Comparison of ENCODE assay signal across 8 cellular contexts in genomic region chr6:57172136-57173055, GRCh38. TPM values are rescaled to one million over a fixed set of nuclear protein-coding genes. Genes with fewer than 3 reads are reported as not detected.
A peak's percentile ranks its signal among the peaks of the same experiment; 100 is the strongest.
DNase-seq lines count a peak whose midpoint lies in the region; ATAC-seq and TF ChIP-seq lines count a peak whose summit lies in the region.

TSS of gene BAG2 (plus strand) at chr6:57172326. CDS start at chr6:57172698, 372 bp downstream.

- H3K27me3 ChIP-seq in GM23338 (ENCODE audit: insufficient read depth) (peaks cover 12% of the 10 kb centered on the region), stomach (no peaks in the 10 kb centered on the region)

- intact Hi-C loops in stomach (cut with DNase I; ENCODE audit: low total_unique reads) = no loop called here

- H3K27ac ChIP-seq in GM23338 (ENCODE audit: low read depth) = peak within 1 kb of the TSS; percentile 41; the same call in 1 of the 2 replicates
- peak within 1 kb of the TSS; percentile 89 to 97 (median 93) for H3K27ac ChIP-seq in stomach

- H3K79me2 ChIP-seq in GM23338 (replicated peaks; ENCODE audit: insufficient read depth) = peaks cover 35% of the 10 kb centered on the region

- H3K36me3 ChIP-seq in GM23338 (ENCODE audit: insufficient read depth) (peaks cover 6% of the 10 kb centered on the region; the same call in 1 of the 2 replicates), stomach (peaks cover 0 to 4% (median 3%) of the 10 kb centered on the region in 4 donors)

- peak within 1 kb of the TSS; percentile 91 for H2AFZ ChIP-seq in GM23338

- H3K4me3 ChIP-seq in GM23338 (peak within 1 kb of the TSS; percentile 75), fibroblast of villous mesenchyme (ENCODE audit: low read depth, low read length) (peak within 1 kb of the TSS; percentile 88), stomach (peak within 1 kb of the TSS; percentile 64 to 82 (median 72))

- H3K4me1 ChIP-seq in GM23338 (ENCODE audit: insufficient read depth) = peaks cover 23% of the 10 kb centered on the region
- peaks cover 9 to 52% (median 26%) of the 10 kb centered on the region in 4 donors for H3K4me1 ChIP-seq in stomach

- H3K36me3 Mint-ChIP-seq in GM23338 (ENCODE audit: low read depth) (no peaks in the 10 kb centered on the region), neural crest cell (ENCODE audit: low read depth) (no peaks in the 10 kb centered on the region)

- TF ChIP-seq CTCF in GM23338 (conservative IDR thresholded peaks at IDR 0.05; ENCODE audit: low read depth in 2 of 2) (no peak), fibroblast of villous mesenchyme (IDR thresholded peaks at IDR 0.05; ENCODE audit: insufficient read depth, low read depth, low read length) (peak; percentile 6), neural crest cell (conservative IDR thresholded peaks at IDR 0.05) (peak; percentile 46), stomach (IDR thresholded peaks at IDR 0.05) (peak in 3 of 7 experiments; percentile 17 to 33 (median 28))

- H3K27me3 Mint-ChIP-seq in GM23338 (ENCODE audit: insufficient read depth, low read depth, poor library complexity) = peaks cover 8% of the 10 kb centered on the region
- H3K27me3 Mint-ChIP-seq in neural crest cell (ENCODE audit: low read depth) = peaks cover 12% of the 10 kb centered on the region

- H3K4me1 Mint-ChIP-seq in GM23338 = peaks cover 36% of the 10 kb centered on the region
- peaks cover 30% of the 10 kb centered on the region for H3K4me1 Mint-ChIP-seq in neural crest cell

- H3K4me2 ChIP-seq in GM23338 = peak within 1 kb of the TSS; percentile 80

- peak within 1 kb of the TSS; percentile 94 for H3K4me3 Mint-ChIP-seq in GM23338
- peak within 1 kb of the TSS; percentile 87 for H3K4me3 Mint-ChIP-seq in neural crest cell

- WGBS in stomach, 5 donors = 0 to 1% (median 1%) methylated on average over 20 to 97 of the region's 97 CpGs

- H3K9me3 Mint-ChIP-seq in GM23338 = no peaks in the 10 kb centered on the region
- no peaks in the 10 kb centered on the region for H3K9me3 Mint-ChIP-seq in neural crest cell

- no peaks in the 10 kb centered on the region for H4K20me1 ChIP-seq in GM23338 (replicated peaks; ENCODE audit: insufficient read depth)

- TF ChIP-seq EP300 in stomach (IDR thresholded peaks at IDR 0.05) = no peak

- TF ChIP-seq POLR2A in stomach (IDR thresholded peaks at IDR 0.05) = peak in 1 of 4 donors; percentile 28

- peak within 1 kb of the TSS; percentile 82 for H3K27ac Mint-ChIP-seq in GM23338
- peak within 1 kb of the TSS; percentile 94 for H3K27ac Mint-ChIP-seq in neural crest cell (ENCODE audit: unreplicated experiment)

- ATAC-seq in GM23338 = peak; percentile 85

- no peaks in the 10 kb centered on the region for H3K9me2 ChIP-seq in GM23338 (ENCODE audit: insufficient read depth)

- H3K9me3 ChIP-seq in stomach = no peaks in the 10 kb centered on the region

- peak; percentile 93 for DNase-seq in ELR (ENCODE audit: low read depth)
- DNase-seq in GM23338 (ENCODE audit: low spot score) = peak; percentile 94
- DNase-seq in LHCN-M2 (ENCODE audit: low read depth) = peak; percentile 92
- peak; percentile 79 to 86 for DNase-seq in SHP77 (lab: John Stamatoyannopoulos, UW)
- DNase-seq in activated effector memory CD4-positive, alpha-beta T cell treated with anti-CD3 and anti-CD28 coated beads, Interleukin-2, amount 50 U/mL, for 16 hours = peak; percentile 94
- DNase-seq in fibroblast of villous mesenchyme (ENCODE audit: low read depth) = peak; percentile 93
- peak; percentile 77 for DNase-seq in neural crest cell (ENCODE audit: low read depth, low spot score)
- peak; percentile 78 for DNase-seq in stomach

- 0 out of 2 replicates have a peak, but pooled peaks cover 3% of the 10 kb centered on the region for H3F3A ChIP-seq in GM23338 (replicated peaks; ENCODE audit: low read depth)

TF ChIP-seq in GM23338, 12 proteins besides CTCF, POLR2A, EP300 and RAD21 (continues in another document):
- TF ChIP-seq POLR2AphosphoS5 (IDR thresholded peaks at IDR 0.05; ENCODE audit: low read depth) (peak; percentile 58; the same call in 1 of the 2 replicates), JUNB (IDR thresholded peaks at IDR 0.05; ENCODE audit: unreplicated experiment) (no peak), EZH2 (IDR thresholded peaks at IDR 0.05; ENCODE audit: low read depth, unreplicated experiment) (no peak), REST (IDR thresholded peaks at IDR 0.05; ENCODE audit: unreplicated experiment) (no peak), NANOG (IDR thresholded peaks at IDR 0.05; ENCODE audit: borderline replicate concordance) (no peak), ZNF331 (CRISPR knock-in tag; IDR thresholded peaks at IDR 0.05; ENCODE audit: low read depth) (no peak; the same call in 1 of the 2 replicates), CREB1 (CRISPR knock-in tag; IDR thresholded peaks at IDR 0.05; ENCODE audit: low read depth) (peak; percentile 87), STAT1 (IDR thresholded peaks at IDR 0.05; ENCODE audit: unreplicated experiment) (no peak), ETS1 (IDR thresholded peaks at IDR 0.05) (no peak)

RNA-seq across cellular contexts. Expression of gene BAG2, which starts in this region (rescaled TPM):
- total RNA-seq in GM23338 (2014; rRNA removed; shearing (Covaris generic)) = 8.5 TPM in 2 replicates
- polyA plus RNA-seq in GM23338 (2016; fragmentation: Nextera tagmentation; extraction: Ambion mirVana) (9.0 and 9.5 TPM in 2 replicates), stomach (1 to 10 TPM; 3.4 to 5.1 (median 3.8) TPM)
- total RNA-seq in LHCN-M2 (2014; rRNA removed) (16.3 and 19.6 TPM in 2 replicates), fibroblast of villous mesenchyme (17.7 and 32.8 TPM in 2 replicates), neural crest cell (3.2 and 3.3 TPM in 2 replicates), stomach (10 to 100 TPM in 3 of 5 donors, 1 to 10 TPM in 2; 2.0 to 48.7 (median 19.8) TPM)
- 5.2 TPM for polyA plus RNA-seq in LHCN-M2 (2012)

Comparison
In these comparisons a context has a peak if more than half of its experiments do, and no peak if none do; other contexts are left out.
1. Peak in every context shown above with its lines: DNase-seq, ATAC-seq, H3K4me3 ChIP-seq and H3K27ac ChIP-seq.
2. CTCF ChIP-seq: peak in fibroblast of villous mesenchyme (single experiment) and neural crest cell (single experiment); none in GM23338 (0 of 2).